Comparison of ENCODE assay signal across 8 cellular contexts in the genomic region with DNA sequence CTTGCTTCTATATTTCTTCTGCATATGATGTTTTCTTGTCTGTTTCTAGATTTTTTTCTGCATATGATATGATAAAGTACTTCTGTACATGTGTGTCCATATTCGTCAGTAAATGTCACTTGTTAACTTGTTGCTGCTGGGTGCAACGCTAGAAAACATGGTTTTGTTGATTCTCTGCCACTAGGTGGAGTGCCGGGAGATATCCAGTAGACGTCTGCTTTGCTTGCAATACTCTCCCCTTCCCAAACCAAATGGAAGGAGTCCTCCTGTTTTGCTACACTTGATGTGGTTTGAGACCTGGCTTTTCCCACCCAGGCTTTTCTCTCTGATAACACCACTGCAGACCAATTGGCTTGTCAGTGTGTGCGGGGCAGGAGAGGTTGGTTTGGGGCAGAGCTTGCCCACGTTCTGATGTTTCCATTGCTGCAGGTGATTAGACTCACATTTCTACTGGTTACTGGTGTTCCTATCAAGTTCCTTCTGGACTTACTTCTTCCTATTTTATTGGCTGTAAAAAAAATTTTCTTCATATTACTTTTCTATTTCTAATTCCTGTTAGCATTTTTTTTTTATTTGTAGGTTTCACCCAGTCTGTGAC.
DNase-seq lines count a peak whose midpoint lies in the region; ATAC-seq and TF ChIP-seq lines count a peak whose summit lies in the region.

No MANE protein-coding gene starts in this region.

- no peak overlapping the region for H3K14ac ChIP-seq in mesenchymal stem cell (ENCODE audit: low read length in 2 of 2)

- peak; percentile 63 for ATAC-seq in GM19351 (IDR thresholded peaks at IDR 0.05; ENCODE audit: unreplicated experiment)
- no peak for ATAC-seq in GM19452 (IDR thresholded peaks at IDR 0.05; ENCODE audit: unreplicated experiment)
- ATAC-seq in GM18502 (IDR thresholded peaks at IDR 0.05; ENCODE audit: poor library complexity, unreplicated experiment), result no peak

- H3K9me3 ChIP-seq in mesenchymal stem cell (ENCODE audit: control insufficient read depth, low read length), result no peaks in the 10 kb centered on the region

- DNase-seq in AG10803 (ENCODE audit: low read depth) (no peak), NCI-H2171 treated with DMSO at 0.1 percent for 48 hours (lab: John Stamatoyannopoulos, UW) (peak; percentile 46), astrocyte of the hippocampus (ENCODE audit: low read depth, low spot score) (peak; percentile 48), mesenchymal stem cell (peak; percentile 58)
- DNase-seq in activated naive CD4-positive, alpha-beta T cell treated with Interleukin-2 at 50 U/mL for 16 hours, result no peak

- no peaks in the 10 kb centered on the region for H3K36me3 ChIP-seq in mesenchymal stem cell (ENCODE audit: control insufficient read depth in 1 of 2, insufficient read depth in 2 of 2, low read depth in 1 of 2, low read length in 2 of 2)

- 35% methylated on average over 6 of the region's 6 CpGs for WGBS in mesenchymal stem cell

- no peak overlapping the region for H2BK15ac ChIP-seq in mesenchymal stem cell (ENCODE audit: low read depth, poor library complexity, severe bottlenecking)

- H2AFZ ChIP-seq in mesenchymal stem cell (ENCODE audit: low read depth, low read length), result no peak overlapping the region

- H4K8ac ChIP-seq in mesenchymal stem cell (ENCODE audit: low read length), result no peak overlapping the region

- H3K4me3 ChIP-seq in AG10803 (ENCODE audit: low read length) (no peak overlapping the region), mesenchymal stem cell (ENCODE audit: insufficient read depth in 1 of 2, low read depth in 1 of 2, low read length in 2 of 2) (no peak overlapping the region)

- no peak overlapping the region for H3K4me2 ChIP-seq in mesenchymal stem cell (ENCODE audit: low read length, poor library complexity, severe bottlenecking)

- no peaks in the 10 kb centered on the region for H3K27me3 ChIP-seq in mesenchymal stem cell (ENCODE audit: control insufficient read depth in 1 of 2, insufficient read depth in 1 of 2, low read length in 2 of 2)

- H4K91ac ChIP-seq in mesenchymal stem cell (ENCODE audit: low read length), result no peak overlapping the region

- no peak overlapping the region for H2BK5ac ChIP-seq in mesenchymal stem cell (ENCODE audit: low read depth, low read length, poor library complexity, severe bottlenecking)

- TF ChIP-seq CTCF in AG10803 (conservative IDR thresholded peaks at IDR 0.05; ENCODE audit: low read length), result peak; percentile 14; the same call in 1 of the 2 replicates

- H3K18ac ChIP-seq in mesenchymal stem cell (ENCODE audit: low read depth in 1 of 2, low read length in 2 of 2), result peak overlapping the region in 1 of 2 experiments; percentile 54

- H3K23ac ChIP-seq in mesenchymal stem cell (ENCODE audit: low read length in 2 of 2), result no peak overlapping the region

- no peak overlapping the region for H3K4ac ChIP-seq in mesenchymal stem cell (ENCODE audit: low read depth in 1 of 2, low read length in 2 of 2)

- no peaks in the 10 kb centered on the region for H3K79me1 ChIP-seq in mesenchymal stem cell (replicated peaks; ENCODE audit: low read length, poor library complexity, severe bottlenecking)

- peaks cover 1% of the 10 kb centered on the region for H3K4me1 ChIP-seq in mesenchymal stem cell (ENCODE audit: control insufficient read depth, insufficient read depth, low read depth, low read length)

- no peak overlapping the region for H2AK5ac ChIP-seq in mesenchymal stem cell (ENCODE audit: low read length, severe bottlenecking)

- H2BK12ac ChIP-seq in mesenchymal stem cell (ENCODE audit: low read length in 2 of 2), result no peak overlapping the region

- H3K27ac ChIP-seq in mesenchymal stem cell (ENCODE audit: low read length, poor library complexity, severe bottlenecking), result no peak overlapping the region

- no peak overlapping the region for H2BK120ac ChIP-seq in mesenchymal stem cell (ENCODE audit: low read depth, low read length)

- H3K9ac ChIP-seq in mesenchymal stem cell (ENCODE audit: low read length), result no peak overlapping the region

Comparison
In these comparisons a context has a peak if more than half of its experiments do, and no peak if none do; other contexts are left out.
1. DNase-seq: peak in NCI-H2171 treated with DMSO at 0.1 percent for 48 hours (single experiment), astrocyte of the hippocampus (single experiment) and mesenchymal stem cell (single experiment); none in AG10803 (single experiment) and activated naive CD4-positive, alpha-beta T cell treated with Interleukin-2 at 50 U/mL for 16 hours (single experiment).